In genomic region chr19:18153555-18154134, GRCh38 we compare ENCODE assay signal across 8 cellular contexts. TPM values are rescaled to one million over a fixed set of nuclear protein-coding genes. Genes with fewer than 3 reads are reported as not detected.
DNase-seq lines count a peak whose midpoint lies in the region; ATAC-seq and TF ChIP-seq lines count a peak whose summit lies in the region.

No MANE protein-coding gene starts in this region.

- H3K27me3 Mint-ChIP-seq in CD8-positive, alpha-beta memory T cell: no peaks in the 10 kb centered on the region
- H3K27me3 Mint-ChIP-seq in activated naive CD8-positive, alpha-beta T cell treated with anti-CD3 and anti-CD28 coated beads, Interleukin-2, amount 10 ng/mL, durations not matched to agents 7 days and 5 days: no peaks in the 10 kb centered on the region

- H3K4me2 ChIP-seq in KMS-11: peak overlapping the region; percentile 66

- H2AFZ ChIP-seq in KMS-11 (ENCODE audit: low read depth): peak overlapping the region; percentile 79

- no peaks in the 10 kb centered on the region for H4K20me1 ChIP-seq in KMS-11 (ENCODE audit: insufficient read depth)

- no peaks in the 10 kb centered on the region for H3K36me3 ChIP-seq in CD8-positive, alpha-beta memory T cell (ENCODE audit: insufficient read depth, low read length)
- no peaks in the 10 kb centered on the region for H3K36me3 ChIP-seq in KMS-11 (ENCODE audit: insufficient read depth)

- ATAC-seq in activated naive CD8-positive, alpha-beta T cell treated with anti-CD3 and anti-CD28 coated beads, Interleukin-2, amount 10 ng/mL, durations not matched to agents 7 days and 5 days (ENCODE audit: low read depth): no peak

- DNase-seq in CD8-positive, alpha-beta memory T cell: peak in 3 of 5 donors; percentile 17 to 31 (median 18)
- no peak for DNase-seq in activated naive CD8-positive, alpha-beta T cell treated with anti-CD3 and anti-CD28 coated beads, Interleukin-2, amount 10 ng/mL, durations not matched to agents 7 days and 5 days
- DNase-seq in left kidney (ENCODE audit: low read depth, low spot score) (peak; percentile 46), pons (ENCODE audit: low spot score) (no peak), HPDE6-E6E7 (ENCODE audit: extremely low spot score) (no peak), NCI-H524 (lab: John Stamatoyannopoulos, UW) (no peak)
- peak; percentile 12 for DNase-seq in stimulated activated naive CD4-positive, alpha-beta T cell treated with Interleukin-2 at 50 U/mL for 16 hours (lab: John Stamatoyannopoulos, UW)

- H3K4me1 Mint-ChIP-seq in CD8-positive, alpha-beta memory T cell: peaks cover 29 to 33% (median 30%) of the 10 kb centered on the region in 3 donors
- peaks cover 17% of the 10 kb centered on the region for H3K4me1 Mint-ChIP-seq in activated naive CD8-positive, alpha-beta T cell treated with anti-CD3 and anti-CD28 coated beads, Interleukin-2, amount 10 ng/mL, durations not matched to agents 7 days and 5 days

- CTCF ChIA-PET in CD8-positive, alpha-beta memory T cell (lab: Charles Lee): no interaction called here

- H3K4me3 Mint-ChIP-seq in CD8-positive, alpha-beta memory T cell: peak overlapping the region; percentile 82 to 94 (median 87)
- peak overlapping the region; percentile 91 for H3K4me3 Mint-ChIP-seq in activated naive CD8-positive, alpha-beta T cell treated with anti-CD3 and anti-CD28 coated beads, Interleukin-2, amount 10 ng/mL, durations not matched to agents 7 days and 5 days

- H3K27ac Mint-ChIP-seq in CD8-positive, alpha-beta memory T cell: peak overlapping the region in 7 of 8 donors; percentile 71 to 95 (median 86)
- H3K27ac Mint-ChIP-seq in activated naive CD8-positive, alpha-beta T cell treated with anti-CD3 and anti-CD28 coated beads, Interleukin-2, amount 10 ng/mL, durations not matched to agents 7 days and 5 days: peak overlapping the region; percentile 56

- peaks cover 21% of the 10 kb centered on the region for H3K4me1 ChIP-seq in CD8-positive, alpha-beta memory T cell (ENCODE audit: insufficient read depth, low read length)
- peaks cover 13% of the 10 kb centered on the region for H3K4me1 ChIP-seq in KMS-11 (ENCODE audit: low read depth, poor library complexity, severe bottlenecking)

- peak overlapping the region; percentile 94 for H3K4me3 ChIP-seq in CD8-positive, alpha-beta memory T cell (ENCODE audit: low read length)
- H3K4me3 ChIP-seq in KMS-11 (IDR thresholded peaks at IDR 0.05; ENCODE audit: insufficient read depth, low read depth, low read length): no peak overlapping the region

- H3K9me3 ChIP-seq in CD8-positive, alpha-beta memory T cell (ENCODE audit: low read length): no peaks in the 10 kb centered on the region

- no peaks in the 10 kb centered on the region for H3K79me2 ChIP-seq in KMS-11 (ENCODE audit: insufficient read depth, low read depth)

- POLR2A ChIA-PET in CD8-positive, alpha-beta memory T cell (lab: Charles Lee): no interaction called here
- POLR2A ChIA-PET in activated naive CD8-positive, alpha-beta T cell treated with anti-CD3 and anti-CD28 coated beads, Interleukin-2, amount 10 ng/mL, durations not matched to agents 7 days and 5 days (lab: Charles Lee): no interaction called here

- H3K27ac ChIP-seq in CD8-positive, alpha-beta memory T cell (ENCODE audit: low read depth, low read length): peak overlapping the region; percentile 72
- peak overlapping the region; percentile 21 for H3K27ac ChIP-seq in KMS-11

- H3K9me3 Mint-ChIP-seq in CD8-positive, alpha-beta memory T cell: no peaks in the 10 kb centered on the region
- no peaks in the 10 kb centered on the region for H3K9me3 Mint-ChIP-seq in activated naive CD8-positive, alpha-beta T cell treated with anti-CD3 and anti-CD28 coated beads, Interleukin-2, amount 10 ng/mL, durations not matched to agents 7 days and 5 days

- peaks cover 0 to 21% (median 0%) of the 10 kb centered on the region in 3 donors for H3K36me3 Mint-ChIP-seq in CD8-positive, alpha-beta memory T cell
- H3K36me3 Mint-ChIP-seq in activated naive CD8-positive, alpha-beta T cell treated with anti-CD3 and anti-CD28 coated beads, Interleukin-2, amount 10 ng/mL, durations not matched to agents 7 days and 5 days: no peaks in the 10 kb centered on the region

- H3K27me3 ChIP-seq in CD8-positive, alpha-beta memory T cell (ENCODE audit: insufficient read depth, low read length, poor library complexity, severe bottlenecking): no peaks in the 10 kb centered on the region
- H3K27me3 ChIP-seq in KMS-11 (ENCODE audit: insufficient read depth, low read depth): no peaks in the 10 kb centered on the region

- no peak for TF ChIP-seq CTCF in KMS-11 (conservative IDR thresholded peaks at IDR 0.05; ENCODE audit: low read depth, low read length)

- peak overlapping the region; percentile 84 for H3K9ac ChIP-seq in KMS-11

RNA-seq across cellular contexts. Expression of gene PIK3R2, which starts 0.7 kb away (rescaled TPM):
- total RNA-seq in CD8-positive, alpha-beta memory T cell: 10 to 100 TPM; 17.7 to 17.9 TPM
- 5.7 TPM for polyA plus RNA-seq in CD8-positive, alpha-beta memory T cell
- total RNA-seq in activated naive CD8-positive, alpha-beta T cell treated with anti-CD3 and anti-CD28 coated beads, Interleukin-2, amount 10 ng/mL, durations not matched to agents 7 days and 5 days: 10 to 100 TPM; 11.4 to 12.9 TPM

RNA-seq across cellular contexts. Expression of gene IFI30, which starts 20.0 kb away (rescaled TPM):
- 10 to 100 TPM; 33.3 to 34.5 TPM for total RNA-seq in CD8-positive, alpha-beta memory T cell
- polyA plus RNA-seq in CD8-positive, alpha-beta memory T cell: 10.9 TPM
- total RNA-seq in activated naive CD8-positive, alpha-beta T cell treated with anti-CD3 and anti-CD28 coated beads, Interleukin-2, amount 10 ng/mL, durations not matched to agents 7 days and 5 days: 10 to 100 TPM; 78.8 to 80.8 TPM

RNA-seq across cellular contexts. Expression of gene MPV17L2, which starts 39.4 kb away (rescaled TPM):
- 10 to 100 TPM; 24.2 to 24.6 TPM for total RNA-seq in CD8-positive, alpha-beta memory T cell
- 12.6 TPM for polyA plus RNA-seq in CD8-positive, alpha-beta memory T cell
- 1 to 10 TPM; 5.8 to 6.5 TPM for total RNA-seq in activated naive CD8-positive, alpha-beta T cell treated with anti-CD3 and anti-CD28 coated beads, Interleukin-2, amount 10 ng/mL, durations not matched to agents 7 days and 5 days

RNA-seq across cellular contexts. Expression of gene RAB3A, which starts 50.2 kb away (rescaled TPM):
- total RNA-seq in CD8-positive, alpha-beta memory T cell: 1 to 10 TPM; 2.9 to 3.8 TPM
- 0.59 TPM for polyA plus RNA-seq in CD8-positive, alpha-beta memory T cell
- 1 to 10 TPM; 3.0 to 6.1 TPM for total RNA-seq in activated naive CD8-positive, alpha-beta T cell treated with anti-CD3 and anti-CD28 coated beads, Interleukin-2, amount 10 ng/mL, durations not matched to agents 7 days and 5 days

RNA-seq across cellular contexts. Expression of gene MAST3, which starts 56.1 kb away (rescaled TPM):
- total RNA-seq in CD8-positive, alpha-beta memory T cell: 10 to 100 TPM; 15.0 to 15.9 TPM
- 18.6 TPM for polyA plus RNA-seq in CD8-positive, alpha-beta memory T cell
- total RNA-seq in activated naive CD8-positive, alpha-beta T cell treated with anti-CD3 and anti-CD28 coated beads, Interleukin-2, amount 10 ng/mL, durations not matched to agents 7 days and 5 days: 10 to 100 TPM; 36.7 to 38.3 TPM

Comparison
In these comparisons a context has a peak if more than half of its experiments do, and no peak if none do; other contexts are left out.
1. DNase-seq: peak in CD8-positive, alpha-beta memory T cell (3 of 5), left kidney (single experiment) and stimulated activated naive CD4-positive, alpha-beta T cell treated with Interleukin-2 at 50 U/mL for 16 hours (single experiment); none in activated naive CD8-positive, alpha-beta T cell treated with anti-CD3 and anti-CD28 coated beads, Interleukin-2, amount 10 ng/mL, durations not matched to agents 7 days and 5 days (single experiment), pons (single experiment), HPDE6-E6E7 (single experiment) and NCI-H524 (0 of 2).